17 cellular contexts compared by ENCODE assay signal in the genomic region with DNA sequence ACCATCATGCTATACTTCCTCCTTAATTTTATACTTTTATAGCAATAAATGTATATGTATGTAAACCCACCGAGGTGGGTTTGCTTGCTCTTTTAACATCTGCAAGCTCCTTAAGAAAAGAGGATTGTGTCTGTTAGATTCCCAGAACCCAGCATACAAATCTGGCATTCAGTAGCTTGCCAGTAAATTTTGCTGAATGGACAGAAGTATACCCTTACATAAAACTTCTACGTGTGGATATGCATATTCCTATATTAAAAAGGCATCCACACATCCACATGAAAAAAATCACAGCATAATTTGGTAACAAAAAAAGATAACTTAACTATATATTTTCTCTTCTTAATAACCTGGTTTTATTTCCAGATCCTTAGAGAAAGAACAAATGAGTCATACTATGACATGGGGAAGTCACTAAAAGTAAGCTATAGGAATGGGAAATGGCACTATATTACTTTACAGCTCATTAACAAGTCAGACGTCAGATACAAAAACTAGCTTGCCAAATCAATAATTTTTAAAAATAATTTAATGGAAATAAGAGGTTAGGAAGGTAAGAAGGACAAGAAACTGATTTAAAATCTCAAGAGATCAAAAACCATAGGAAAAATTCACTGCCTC.
"Had no signal": no experiment of that assay in that cellular context is flagged by ENCODE, and none has a peak within 500 bp of the region (broad histone marks: within the 10 kb centered on the region; RNA-seq: fewer than 3 reads in every experiment).

No MANE protein-coding gene starts in this region.

- ATAC-seq: naive thymus-derived CD8-positive, alpha-beta T cell had no signal

- FAIRE-seq: keratinocyte had no signal

- H3K4me3 Mint-ChIP-seq: activated CD4-positive, alpha-beta T cell treated with anti-CD3 and anti-CD28 coated beads, Interleukin-2, amount 10 ng/mL, durations not matched to agents 7 days and 5 days; activated naive CD8-positive, alpha-beta T cell; endodermal cell; memory B cell; naive thymus-derived CD8-positive, alpha-beta T cell had no signal

- H3K9me3 ChIP-seq: left ventricle myocardium inferior, neutrophil, tibial nerve had no signal

- H3K36me3 ChIP-seq: brain microvascular endothelial cell had no signal

- H3K27me3 ChIP-seq: brain microvascular endothelial cell, neutrophil, tibial nerve had no signal

- H3K4me1 ChIP-seq: left ventricle myocardium inferior had no signal

- DNase-seq: activated CD4-positive, alpha-beta T cell treated with anti-CD3 and anti-CD28 coated beads, Interleukin-2, amount 10 ng/mL, durations not matched to agents 7 days and 5 days; activated gamma-delta T cell treated with Interleukin-2 at 50 U/mL for 16 hours; brain microvascular endothelial cell; endodermal cell; left ventricle myocardium inferior; naive thymus-derived CD8-positive, alpha-beta T cell; retina; stimulated activated CD4-positive, alpha-beta T cell treated with anti-CD3 and anti-CD28 coated beads, Interleukin-4, amount 100 ng/mL, for 24 hours; stimulated activated naive CD4-positive, alpha-beta T cell; T-helper 2 cell had no signal

- H3K27ac ChIP-seq: brain microvascular endothelial cell, left ventricle myocardium inferior, neutrophil, parathyroid adenoma, skin epidermis, tibial nerve had no signal

- H3K9me3 Mint-ChIP-seq: endodermal cell; memory B cell; naive thymus-derived CD8-positive, alpha-beta T cell had no signal

- H3K27ac Mint-ChIP-seq: activated CD4-positive, alpha-beta T cell treated with anti-CD3 and anti-CD28 coated beads, Interleukin-2, amount 10 ng/mL, durations not matched to agents 7 days and 5 days; activated naive CD8-positive, alpha-beta T cell; endodermal cell; memory B cell; naive thymus-derived CD8-positive, alpha-beta T cell had no signal

- H3K4me1 Mint-ChIP-seq: memory B cell had no signal

- H3K27me3 Mint-ChIP-seq: activated CD4-positive, alpha-beta T cell treated with anti-CD3 and anti-CD28 coated beads, Interleukin-2, amount 10 ng/mL, durations not matched to agents 7 days and 5 days; activated naive CD8-positive, alpha-beta T cell; memory B cell; naive thymus-derived CD8-positive, alpha-beta T cell had no signal

- H3K4me3 ChIP-seq: left ventricle myocardium inferior, skin epidermis, tibial nerve had no signal
